Comparison of ENCODE assay signal across 20 cellular contexts in the genomic region with DNA sequence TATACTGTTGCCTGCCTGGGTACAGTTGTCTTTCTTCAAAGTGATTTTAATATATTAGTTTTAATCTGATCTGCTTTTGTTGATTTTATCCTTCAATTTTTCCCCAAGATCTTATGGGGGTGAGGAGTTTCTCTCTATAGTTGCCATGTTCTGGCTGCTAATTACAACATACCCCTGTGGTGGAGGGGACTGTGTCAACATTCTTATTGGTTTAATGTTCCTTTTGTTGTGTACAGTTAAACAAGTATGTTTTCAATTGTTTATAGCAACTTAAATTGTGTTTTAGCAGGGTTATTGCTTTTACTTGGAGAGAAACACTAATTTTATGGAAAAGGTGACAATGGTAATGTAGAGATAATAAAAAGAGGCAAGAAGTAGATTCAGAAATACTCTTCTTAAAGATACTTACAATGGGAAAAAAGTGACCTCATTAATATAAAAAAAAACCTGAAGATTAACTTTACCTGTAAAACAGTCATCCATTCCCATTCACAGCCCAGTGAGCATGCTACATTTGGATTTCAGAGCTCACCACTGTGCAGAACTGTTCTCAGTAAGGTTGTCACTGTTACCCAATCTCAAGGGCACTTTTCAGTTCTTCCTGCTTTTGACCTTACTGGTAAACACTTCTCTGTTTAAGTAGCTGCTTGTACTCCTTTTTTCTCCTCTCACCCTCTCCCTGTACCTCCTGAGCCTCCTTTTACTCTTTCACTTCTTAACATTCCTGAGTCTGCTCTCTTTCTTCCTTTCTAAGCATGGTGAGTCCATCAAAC. TPM values are rescaled to one million over a fixed set of nuclear protein-coding genes. Genes with fewer than 3 reads are reported as not detected.
A peak's percentile ranks its signal among the peaks of the same experiment; 100 is the strongest.
DNase-seq lines count a peak whose midpoint lies in the region; ATAC-seq and TF ChIP-seq lines count a peak whose summit lies in the region.
"Had no signal": no experiment of that assay in that cellular context is flagged by ENCODE, and none has a peak within 500 bp of the region (broad histone marks: within the 10 kb centered on the region; RNA-seq: fewer than 3 reads in every experiment).

No MANE protein-coding gene starts in this region.

- H3K79me2 ChIP-seq in OCI-LY3 (ENCODE audit: low read length) = no peaks in the 10 kb centered on the region

- intact Hi-C loops in thyroid gland (cut with DNase I) = no loop called here

- H2AFZ ChIP-seq in OCI-LY3 (ENCODE audit: low read depth, low read length) = peak overlapping the region; percentile 68; the same call in 1 of the 2 replicates

- TF ChIP-seq CTCF in OCI-LY3 (IDR thresholded peaks at IDR 0.05; ENCODE audit: low read depth, low read length) (no peak), fibroblast of villous mesenchyme (IDR thresholded peaks at IDR 0.05; ENCODE audit: insufficient read depth, low read depth, low read length) (no peak), thyroid gland (IDR thresholded peaks at IDR 0.05) (no peak)

- H3K36me3 ChIP-seq in OCI-LY3 (replicated peaks; ENCODE audit: low read depth, low read length) (no peaks in the 10 kb centered on the region), thyroid gland (no peaks in the 10 kb centered on the region)
- H3K36me3 ChIP-seq: esophagus muscularis mucosa, heart right ventricle, pancreas, tibial artery had no signal

- H3K27ac Mint-ChIP-seq in activated naive CD8-positive, alpha-beta T cell treated with anti-CD3 and anti-CD28 coated beads, Interleukin-2, amount 50 U/mL, for 24 hours = no peak overlapping the region
- H3K27ac Mint-ChIP-seq: activated CD4-positive, alpha-beta memory T cell treated with anti-CD3 and anti-CD28 coated beads, Interleukin-2, amount 10 ng/mL, durations not matched to agents 7 days and 5 days; activated naive CD8-positive, alpha-beta T cell; CD4-positive, alpha-beta T cell had no signal

- H3K4me3 ChIP-seq in OCI-LY3 (ENCODE audit: low read length) (no peak overlapping the region), fibroblast of villous mesenchyme (ENCODE audit: low read depth, low read length) (no peak overlapping the region), thyroid gland (replicated peaks in 1 of 3) (no peak overlapping the region)
- H3K4me3 ChIP-seq: esophagus muscularis mucosa, heart right ventricle, pancreas, tibial artery had no signal

- H3K36me3 Mint-ChIP-seq in activated naive CD8-positive, alpha-beta T cell treated with anti-CD3 and anti-CD28 coated beads, Interleukin-2, amount 50 U/mL, for 24 hours (ENCODE audit: low read depth) = no peaks in the 10 kb centered on the region
- H3K36me3 Mint-ChIP-seq: activated naive CD8-positive, alpha-beta T cell had no signal

- H3K9me3 ChIP-seq in OCI-LY3 (ENCODE audit: insufficient read depth, low read length) = peaks cover 9% of the 10 kb centered on the region
- no peaks in the 10 kb centered on the region for H3K9me3 ChIP-seq in thyroid gland
- H3K9me3 ChIP-seq: esophagus muscularis mucosa, pancreas, tibial artery had no signal

- no peak overlapping the region for H3K9ac ChIP-seq in OCI-LY3 (ENCODE audit: low read length)

- no peak overlapping the region for H3K4me3 Mint-ChIP-seq in activated naive CD8-positive, alpha-beta T cell treated with anti-CD3 and anti-CD28 coated beads, Interleukin-2, amount 50 U/mL, for 24 hours
- H3K4me3 Mint-ChIP-seq: activated CD4-positive, alpha-beta memory T cell treated with anti-CD3 and anti-CD28 coated beads, Interleukin-2, amount 10 ng/mL, durations not matched to agents 7 days and 5 days; activated naive CD8-positive, alpha-beta T cell; CD4-positive, alpha-beta T cell had no signal

- H3K9me3 Mint-ChIP-seq in activated naive CD8-positive, alpha-beta T cell treated with anti-CD3 and anti-CD28 coated beads, Interleukin-2, amount 50 U/mL, for 24 hours = peaks cover 4% of the 10 kb centered on the region

- no peaks in the 10 kb centered on the region for H4K20me1 ChIP-seq in OCI-LY3 (ENCODE audit: insufficient read depth, low read length)

- H3K4me1 Mint-ChIP-seq in activated naive CD8-positive, alpha-beta T cell treated with anti-CD3 and anti-CD28 coated beads, Interleukin-2, amount 50 U/mL, for 24 hours = no peaks in the 10 kb centered on the region
- H3K4me1 Mint-ChIP-seq: activated CD4-positive, alpha-beta memory T cell treated with anti-CD3 and anti-CD28 coated beads, Interleukin-2, amount 10 ng/mL, durations not matched to agents 7 days and 5 days had no signal

- no peak overlapping the region for H3K4me2 ChIP-seq in OCI-LY3 (ENCODE audit: low read length)

- H3K27me3 ChIP-seq in OCI-LY3 (ENCODE audit: low read depth, low read length) (no peaks in the 10 kb centered on the region), thyroid gland (no peaks in the 10 kb centered on the region)
- H3K27me3 ChIP-seq: esophagus muscularis mucosa, heart right ventricle, pancreas, tibial artery had no signal

- DNase-seq in DMS53 (lab: John Stamatoyannopoulos, UW) (peak; percentile 29), DMS53 treated with DMSO at 0.1 percent for 48 hours (lab: John Stamatoyannopoulos, UW; ENCODE audit: unreplicated experiment) (no peak), fibroblast of villous mesenchyme (ENCODE audit: low read depth) (peak; percentile 23), thyroid gland (peak; percentile 7 to 23), NCI-H146 treated with DMSO at 0.1 percent for 48 hours (lab: John Stamatoyannopoulos, UW; ENCODE audit: unreplicated experiment) (no peak), NCI-H2196 treated with DMSO at 0.1 percent for 48 hours (lab: John Stamatoyannopoulos, UW; ENCODE audit: unreplicated experiment) (no peak)
- no peak for DNase-seq in activated naive CD8-positive, alpha-beta T cell treated with anti-CD3 and anti-CD28 coated beads, Interleukin-2, amount 50 U/mL, for 24 hours
- DNase-seq: activated CD4-positive, alpha-beta memory T cell treated with anti-CD3 and anti-CD28 coated beads, Interleukin-2, amount 10 ng/mL, durations not matched to agents 7 days and 5 days; activated T-cell treated with anti-CD3 and anti-CD28 coated beads, Interleukin-2, amount 50 U/mL, for 48 hours; CD4-positive, alpha-beta T cell; DND-41; heart right ventricle; NCI-H1105 treated with DMSO at 0.1 percent for 48 hours; pancreas; tibial artery had no signal

- ATAC-seq in activated naive CD8-positive, alpha-beta T cell treated with anti-CD3 and anti-CD28 coated beads, Interleukin-2, amount 50 U/mL, for 24 hours = no peak
- ATAC-seq: PC-3 had no signal

- no peaks in the 10 kb centered on the region for H3K27me3 Mint-ChIP-seq in activated naive CD8-positive, alpha-beta T cell treated with anti-CD3 and anti-CD28 coated beads, Interleukin-2, amount 50 U/mL, for 24 hours
- H3K27me3 Mint-ChIP-seq: activated CD4-positive, alpha-beta memory T cell treated with anti-CD3 and anti-CD28 coated beads, Interleukin-2, amount 10 ng/mL, durations not matched to agents 7 days and 5 days; CD4-positive, alpha-beta T cell had no signal

- TF ChIP-seq POLR2A in thyroid gland (IDR thresholded peaks at IDR 0.05) = peak in 1 of 2 donors; percentile 8

- no peak overlapping the region; the same call in 1 of the 2 replicates for H3K27ac ChIP-seq in OCI-LY3 (ENCODE audit: low read length)
- H3K27ac ChIP-seq in thyroid gland = peak overlapping the region in 2 of 3 donors; percentile 8 to 11
- H3K27ac ChIP-seq: 22Rv1, esophagus muscularis mucosa, pancreas, tibial artery had no signal

- H3K4me1 ChIP-seq in OCI-LY3 (ENCODE audit: low read length) (peaks cover 7% of the 10 kb centered on the region), thyroid gland (peaks cover 0 to 4% of the 10 kb centered on the region in 2 donors)
- H3K4me1 ChIP-seq: esophagus muscularis mucosa, pancreas, tibial artery had no signal

RNA-seq across cellular contexts. Expression of a gene that starts 8.1 kb away (rescaled TPM):
- total RNA-seq in fibroblast of villous mesenchyme = 1.3 and 1.6 TPM in 2 replicates
- 10 to 100 TPM; 11.0 to 27.6 (median 21.1) TPM for total RNA-seq in thyroid gland

Comparison
In these comparisons a context has a peak if more than half of its experiments do, and no peak if none do; other contexts are left out.
1. DNase-seq: peak in DMS53 (single experiment), fibroblast of villous mesenchyme (single experiment) and thyroid gland (2 of 2); none in DMS53 treated with DMSO at 0.1 percent for 48 hours (single experiment), NCI-H146 treated with DMSO at 0.1 percent for 48 hours (single experiment), NCI-H2196 treated with DMSO at 0.1 percent for 48 hours (single experiment) and activated naive CD8-positive, alpha-beta T cell treated with anti-CD3 and anti-CD28 coated beads, Interleukin-2, amount 50 U/mL, for 24 hours (single experiment).